In genomic region chr13:86729206-86729605, GRCh38 we compare ENCODE assay signal across 1 cellular context.
TF ChIP-seq lines count a peak whose summit lies in the region.

No MANE protein-coding gene starts in this region.

TF ChIP-seq in H1, 55 proteins besides CTCF, POLR2A, EP300 and RAD21 (continued from another document):
- TF ChIP-seq CHD7 (IDR thresholded peaks at IDR 0.05; ENCODE audit: insufficient replicate concordance, low read length) (no peak), BRCA1 (IDR thresholded peaks at IDR 0.05; ENCODE audit: low read depth, low read length) (no peak), CBX5 (IDR thresholded peaks at IDR 0.05; ENCODE audit: low read depth, low read length) (no peak), MAX (IDR thresholded peaks at IDR 0.05) (no peak), KDM4A (IDR thresholded peaks at IDR 0.05; ENCODE audit: low read depth, low read length, severe bottlenecking) (no peak), SUZ12 (IDR thresholded peaks at IDR 0.05; ENCODE audit: low read length) (no peak), EGR1 (IDR thresholded peaks at IDR 0.05; ENCODE audit: borderline replicate concordance, low read depth, low read length) (no peak), CHD1 (IDR thresholded peaks at IDR 0.05; ENCODE audit: low read depth, low read length) (no peak), NRF1 (IDR thresholded peaks at IDR 0.05; ENCODE audit: low read depth, low read length) (no peak), TBP (IDR thresholded peaks at IDR 0.05; ENCODE audit: low read depth, low read length) (no peak), SAP30 (IDR thresholded peaks at IDR 0.05; ENCODE audit: insufficient read depth, insufficient replicate concordance, low read length) (no peak)
